ENCODE assay signal across 16 cellular contexts in the genomic region with DNA sequence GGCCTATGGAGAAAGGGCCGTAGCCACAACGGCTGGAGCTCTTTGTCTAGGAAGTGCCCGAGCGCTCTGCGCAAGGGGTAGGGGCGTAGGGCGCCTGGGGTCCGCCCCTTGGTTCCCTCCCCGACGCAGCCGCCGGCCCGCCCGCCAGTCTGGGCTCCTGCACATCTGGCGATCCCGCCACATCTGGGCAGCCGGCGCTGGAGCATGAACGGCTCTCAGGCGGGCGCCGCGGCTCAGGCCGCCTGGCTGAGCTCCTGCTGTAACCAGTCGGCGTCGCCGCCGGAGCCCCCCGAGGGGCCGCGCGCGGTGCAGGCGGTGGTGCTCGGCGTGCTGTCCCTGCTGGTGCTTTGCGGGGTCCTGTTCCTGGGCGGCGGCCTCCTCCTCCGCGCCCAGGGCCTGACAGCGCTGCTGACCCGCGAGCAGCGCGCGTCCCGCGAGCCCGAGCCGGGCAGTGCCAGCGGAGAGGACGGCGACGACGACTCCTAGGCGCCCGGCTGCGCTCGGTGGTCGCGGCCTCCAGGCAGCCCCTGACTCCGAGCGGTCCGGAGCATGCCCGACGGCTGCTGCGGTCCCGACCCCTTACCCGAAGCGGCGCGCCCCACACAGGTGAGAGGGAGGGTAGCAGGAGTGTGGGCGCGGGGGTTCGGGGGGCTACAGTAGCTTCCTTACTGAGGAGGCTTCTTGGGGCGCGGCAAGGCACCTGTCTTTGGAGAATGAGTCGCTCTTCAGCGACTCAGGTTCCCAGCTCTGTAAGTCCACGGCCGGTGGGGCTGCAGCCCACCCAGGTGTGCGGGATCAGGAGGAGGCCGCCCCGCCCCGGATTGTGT. TPM values are rescaled to one million over a fixed set of nuclear protein-coding genes. Genes with fewer than 3 reads are reported as not detected.
DNase-seq lines count a peak whose midpoint lies in the region; ATAC-seq, FAIRE-seq and TF ChIP-seq lines count a peak whose summit lies in the region.
"Had no signal": no experiment of that assay in that cellular context is flagged by ENCODE, and none has a peak within 500 bp of the region (broad histone marks: within the 10 kb centered on the region; RNA-seq: fewer than 3 reads in every experiment).

A gene (plus strand): TSS at position 129 of the 827 bp plus-strand sequence. CDS start 76 bp downstream, at position 205.

- H3K23ac ChIP-seq in neuronal stem cell (ENCODE audit: low read depth, low read length, poor library complexity): no peak within 1 kb of the TSS

- H3K79me2 ChIP-seq in HepG2 (ENCODE audit: insufficient read depth, low read length): peaks cover 6% of the 10 kb centered on the region

- H2BK15ac ChIP-seq in neuronal stem cell (ENCODE audit: low read length): no peak within 1 kb of the TSS

- no peak for TF ChIP-seq RAD21 in HepG2 (CRISPR knock-in tag; IDR thresholded peaks at IDR 0.05)

- H3K9me3 ChIP-seq in HepG2 (ENCODE audit: low read length): no peaks in the 10 kb centered on the region
- H3K9me3 ChIP-seq in right lobe of liver: no peaks in the 10 kb centered on the region
- no peaks in the 10 kb centered on the region for H3K9me3 ChIP-seq in heart right ventricle
- H3K9me3 ChIP-seq in neuronal stem cell (replicated peaks in 1 of 2; ENCODE audit: control insufficient read depth in 2 of 2, insufficient read depth in 1 of 2, low read depth in 1 of 2, low read length in 2 of 2): no peaks in the 10 kb centered on the region
- H3K9me3 ChIP-seq in uterus: no peaks in the 10 kb centered on the region
- H3K9me3 ChIP-seq: ascending aorta, Caco-2 had no signal

- peak within 1 kb of the TSS; percentile 46 for H3K27ac ChIP-seq in HepG2 (ENCODE audit: extremely low read length, insufficient read depth, low read length)
- H3K27ac ChIP-seq in right lobe of liver: no peak within 1 kb of the TSS
- peak within 1 kb of the TSS in 6 of 10 donors; percentile 33 to 86 (median 74) for H3K27ac ChIP-seq in heart right ventricle
- no peak within 1 kb of the TSS for H3K27ac ChIP-seq in neuronal stem cell (replicated peaks; ENCODE audit: low read length)
- peak within 1 kb of the TSS; percentile 71 to 72 for H3K27ac ChIP-seq in uterus

- DNase-seq in HepG2 (ENCODE audit: low spot score) (no peak), right lobe of liver (no peak), heart right ventricle (peak in 1 of 2 donors; percentile 43), neuronal stem cell (ENCODE audit: low spot score) (no peak), uterus (no peak), middle frontal gyrus (ENCODE audit: extremely low spot score, low spot score) (no peak), HTR-8/SVneo (ENCODE audit: insufficient read length, low spot score) (no peak), KBM-7 (no peak)
- DNase-seq: activated CD4-positive, alpha-beta T cell treated with anti-CD3 and anti-CD28 coated beads for 4 hours; Caco-2; dorsolateral prefrontal cortex; NCI-H1436; NCI-H510A had no signal

- H2BK12ac ChIP-seq in neuronal stem cell (ENCODE audit: low read length): no peak within 1 kb of the TSS

- CTCF ChIA-PET in HepG2 (lab: Yijun Ruan, JAX; ENCODE audit: low intra/inter-chr PET ratio, low total read pairs): no interaction called here

- H2BK5ac ChIP-seq in neuronal stem cell (ENCODE audit: low read length): no peak within 1 kb of the TSS

- in situ Hi-C loops in HepG2 (cut with HindIII; ENCODE audit: extremely low pct_ligation_motif_present, low pct_unique_long_range_greater_than_20kb): loop anchor here (5.0 kb wide), 1 partner anchor 52 kb away; no protein-coding TSS in a partner anchor
- in situ Hi-C loops in KBM-7 (cut with MboI; ENCODE audit: low pct_unique_long_range_greater_than_20kb, low sequenced_read_pairs): loop anchor here (10.0 kb wide), 1 partner anchor 45 kb away; no protein-coding TSS in a partner anchor

- no peak for FAIRE-seq in HepG2 (lab: Jason Lieb, UNC)
- no peak for FAIRE-seq in HTR-8/SVneo (lab: Jason Lieb, UNC)

- no peak within 1 kb of the TSS for H2BK120ac ChIP-seq in neuronal stem cell (ENCODE audit: low read depth, low read length)

- H2AK5ac ChIP-seq in neuronal stem cell (ENCODE audit: low read depth, low read length): no peak within 1 kb of the TSS

- no peak for ATAC-seq in HepG2
- no peak for ATAC-seq in right lobe of liver
- ATAC-seq in heart right ventricle: peak in 1 of 8 donors; percentile 8

- H3K4me1 ChIP-seq in HepG2 (ENCODE audit: insufficient read depth, low read length): peaks cover 36% of the 10 kb centered on the region
- peaks cover 0 to 34% (median 12%) of the 10 kb centered on the region in 4 donors for H3K4me1 ChIP-seq in right lobe of liver
- peaks cover 14 to 43% (median 40%) of the 10 kb centered on the region in 9 donors for H3K4me1 ChIP-seq in heart right ventricle
- H3K4me1 ChIP-seq in neuronal stem cell (ENCODE audit: control insufficient read depth in 2 of 2, insufficient read depth in 1 of 2, low read depth in 1 of 2, low read length in 2 of 2): peaks cover 8 to 21% of the 10 kb centered on the region in 2 donors
- peaks cover 0 to 9% of the 10 kb centered on the region in 2 donors for H3K4me1 ChIP-seq in uterus
- H3K4me1 ChIP-seq: Caco-2 had no signal

- POLR2A ChIA-PET in HepG2 (lab: Yijun Ruan, JAX): no interaction called here

- H3K14ac ChIP-seq in neuronal stem cell (ENCODE audit: low read length): no peak within 1 kb of the TSS

- H3K79me1 ChIP-seq in neuronal stem cell (ENCODE audit: low read depth, low read length): peaks cover 3% of the 10 kb centered on the region

- H3K4me3 ChIP-seq in HepG2 (replicated peaks in 1 of 3; ENCODE audit: insufficient read depth in 1 of 3, low read depth in 2 of 3, low read length in 3 of 3): peak within 1 kb of the TSS in 1 of 3 experiments; percentile 71; a peak in 1 of 6 replicates
- no peak within 1 kb of the TSS for H3K4me3 ChIP-seq in right lobe of liver
- H3K4me3 ChIP-seq in heart right ventricle: peak within 1 kb of the TSS in 8 of 10 donors; percentile 1 to 46 (median 40)
- no peak within 1 kb of the TSS for H3K4me3 ChIP-seq in neuronal stem cell (ENCODE audit: low read length in 2 of 2)
- H3K4me3 ChIP-seq in uterus: peak within 1 kb of the TSS in 1 of 2 donors; percentile 5
- H3K4me3 ChIP-seq: ascending aorta, dorsolateral prefrontal cortex had no signal

- H3K27me3 ChIP-seq in HepG2 (ENCODE audit: control insufficient read depth in 1 of 2, insufficient read depth in 2 of 2, low read length in 2 of 2): peaks cover 0 to 3% of the 10 kb centered on the region in 2 experiments; a peak in 2 of 5 replicates
- no peaks in the 10 kb centered on the region for H3K27me3 ChIP-seq in right lobe of liver
- H3K27me3 ChIP-seq in heart right ventricle: no peaks in the 10 kb centered on the region
- H3K27me3 ChIP-seq in neuronal stem cell (ENCODE audit: control insufficient read depth in 3 of 3, insufficient read depth in 3 of 3, low read depth in 1 of 3, low read length in 3 of 3): peaks cover 0 to 4% (median 0%) of the 10 kb centered on the region in 3 experiments
- H3K27me3 ChIP-seq in uterus: no peaks in the 10 kb centered on the region
- H3K27me3 ChIP-seq: ascending aorta, dorsolateral prefrontal cortex had no signal

- no peak within 1 kb of the TSS for H3K4ac ChIP-seq in neuronal stem cell (ENCODE audit: low read length)

- TF ChIP-seq CTCF in HepG2 (CRISPR knock-in tag; IDR thresholded peaks at IDR 0.05) (no peak), right lobe of liver (IDR thresholded peaks at IDR 0.05) (no peak), heart right ventricle (IDR thresholded peaks at IDR 0.05) (no peak), uterus (IDR thresholded peaks at IDR 0.05) (no peak)

- peak within 1 kb of the TSS; percentile 81 for H3K4me2 ChIP-seq in HepG2 (ENCODE audit: low read depth, low read length)
- H3K4me2 ChIP-seq in neuronal stem cell (ENCODE audit: insufficient read depth, low read length, poor library complexity, severe bottlenecking): no peak within 1 kb of the TSS

- H4K20me1 ChIP-seq in HepG2 (ENCODE audit: insufficient read depth, low read length): no peaks in the 10 kb centered on the region

- H2AFZ ChIP-seq in HepG2 (ENCODE audit: low read length): no peak within 1 kb of the TSS
- H2AFZ ChIP-seq in neuronal stem cell (ENCODE audit: low read length): no peak within 1 kb of the TSS

- H3K36me3 ChIP-seq in HepG2 (replicated peaks in 1 of 2; ENCODE audit: control insufficient read depth in 1 of 2, insufficient read depth in 2 of 2, low read length in 2 of 2) (peaks cover 19 to 36% of the 10 kb centered on the region in 2 experiments; a peak in 4 of 5 replicates), right lobe of liver (peaks cover 0 to 23% (median 8%) of the 10 kb centered on the region in 4 donors), heart right ventricle (peaks cover 0 to 49% (median 14%) of the 10 kb centered on the region in 9 donors), neuronal stem cell (replicated peaks in 1 of 2; ENCODE audit: control insufficient read depth in 2 of 2, insufficient read depth in 2 of 2, low read length in 2 of 2) (peaks cover 24 to 45% of the 10 kb centered on the region in 2 donors), uterus (no peaks in the 10 kb centered on the region)

- H4K8ac ChIP-seq in neuronal stem cell (ENCODE audit: low read depth, low read length): no peak within 1 kb of the TSS

- WGBS in HepG2 (ENCODE audit: low lambda C conversion rate): 96% methylated on average over 39 of the region's 87 CpGs
- no CpG with 5 or more reads among the region's 87 CpGs for WGBS in right lobe of liver (ENCODE audit: insufficient coverage, low coverage, low lambda C conversion rate, missing lambda C conversion rate)
- WGBS in heart right ventricle, 2 donors: 53 to 67% methylated on average over 87 of the region's 87 CpGs
- WGBS in neuronal stem cell (ENCODE audit: extremely low coverage in 2 of 2, insufficient read length in 2 of 2, insufficient replicate concordance in 1 of 2), 2 donors: no CpG with 5 or more reads among the region's 87 CpGs

- TF ChIP-seq EP300 in HepG2 (IDR thresholded peaks at IDR 0.05; ENCODE audit: low read depth in 2 of 2, low read length in 2 of 2) (no peak), HepG2 (CRISPR knock-in tag; IDR thresholded peaks at IDR 0.05; ENCODE audit: borderline replicate concordance) (no peak)

- no peak for TF ChIP-seq POLR2A in HepG2 (IDR thresholded peaks at IDR 0.05; ENCODE audit: insufficient read depth in 1 of 2, low read depth in 2 of 2, low read length in 2 of 2)
- TF ChIP-seq POLR2A in right lobe of liver (IDR thresholded peaks at IDR 0.05): no peak
- TF ChIP-seq POLR2A in uterus (IDR thresholded peaks at IDR 0.05): no peak

- H3K18ac ChIP-seq in neuronal stem cell (ENCODE audit: low read length): no peak within 1 kb of the TSS

- no TSS peak for BruUV-seq in HepG2 (replicated peaks; lab: Mats Ljungman, UMichigan)

- intact Hi-C loops in HepG2 (cut with micrococcal nuclease; ENCODE audit: unreplicated experiment) (loop anchor here (5.0 kb wide), 1 partner anchor 38 kb away; no protein-coding TSS in a partner anchor), right lobe of liver (cut with DNase I) (loop anchor here (5.0 kb wide), 2 partner anchors 43 to 52 kb away; no protein-coding TSS in a partner anchor), heart right ventricle (cut with DNase I) (loop anchor here in 4 of 10 donors (5.0 to 10.0 kb wide), 4 partner anchors 43 to 655 kb away; a partner anchor contains a TSS), uterus (cut with DNase I; ENCODE audit: low total_unique reads) (no loop called here)

- H3K9ac ChIP-seq in HepG2 (ENCODE audit: insufficient read depth, low read depth, low read length) (peak within 1 kb of the TSS; percentile 54; the same call in 1 of the 2 replicates), neuronal stem cell (ENCODE audit: low read depth, low read length, poor library complexity) (peak within 1 kb of the TSS; percentile 46)

- H4K91ac ChIP-seq in neuronal stem cell (ENCODE audit: low read depth, low read length, poor library complexity): no peak within 1 kb of the TSS

RNA-seq across cellular contexts. Expression of the gene that starts here (rescaled TPM):
- total RNA-seq in HepG2 (2016; rRNA removed; fragmentation: Illumina TruSeq; extraction: Trizol) (not detected in 2 replicates), right lobe of liver (not detected), heart right ventricle (under 1 TPM in 3 of 10 donors, not detected in 7; 0.19 to 0.52 (median 0.26) TPM), uterus (not detected)
- total RNA-seq in HepG2 (2016; cell fraction: cytosol; rRNA removed; fragmentation: Illumina TruSeq; extraction: Trizol; ENCODE audit: low read depth): not detected in 2 replicates
- not detected in 2 replicates for total RNA-seq in HepG2 (2016; cell fraction: insoluble cytoplasmic fraction; rRNA removed; fragmentation: Illumina TruSeq; extraction: Trizol)
- total RNA-seq in HepG2 (2016; cell fraction: membrane; rRNA removed; fragmentation: Illumina TruSeq; extraction: Trizol): not detected in 2 replicates
- not detected in 2 replicates for total RNA-seq in HepG2 (2016; cell fraction: nucleus; rRNA removed; fragmentation: Illumina TruSeq; extraction: Trizol)
- polyA plus RNA-seq in HepG2 (2011; rRNA removed) (0.07 TPM in 1 of 2 replicates, not detected in the other), heart right ventricle (under 1 TPM in 1 of 2 donors, not detected in 1; 0.29 TPM)
- polyA plus RNA-seq in HepG2 (2011; cell fraction: cytosol; rRNA removed): not detected in 2 replicates
- polyA plus RNA-seq in HepG2 (2011; cell fraction: nucleus; rRNA removed): not detected in 2 replicates
- polyA plus RNA-seq in HepG2 (2012): not detected in 2 replicates
- not detected in 2 replicates for polyA plus RNA-seq in HepG2 (2016; cell fraction: cytosol; fragmentation: Illumina TruSeq; extraction: Trizol; ENCODE audit: low read depth)
- not detected in 2 replicates for polyA plus RNA-seq in HepG2 (2016; cell fraction: insoluble cytoplasmic fraction; fragmentation: Illumina TruSeq; extraction: Trizol; ENCODE audit: low read depth)
- not detected in 2 replicates for polyA plus RNA-seq in HepG2 (2016; cell fraction: membrane; fragmentation: Illumina TruSeq; extraction: Trizol; ENCODE audit: low read depth)
- polyA plus RNA-seq in HepG2 (2016; cell fraction: nucleus; fragmentation: Illumina TruSeq; extraction: Trizol; ENCODE audit: insufficient read depth, low read depth): not detected in 2 replicates
- not detected in 2 replicates for polyA minus RNA-seq in HepG2 (2011; rRNA and poly(A)+ RNA removed; ENCODE audit: low replicate concordance)
- polyA minus RNA-seq in HepG2 (2011; cell fraction: cytosol; rRNA and poly(A)+ RNA removed): not detected in 2 replicates
- 0.39 TPM in 1 of 2 replicates, not detected in the other for polyA minus RNA-seq in HepG2 (2011; cell fraction: nucleus; rRNA and poly(A)+ RNA removed)
- 0.38 TPM for polyA plus RNA-seq in neuronal stem cell (2013, experiment 1 of 2)
- polyA plus RNA-seq in neuronal stem cell (2013, experiment 2 of 2): 0.18 TPM
- total RNA-seq: Caco-2, myocyte, RPMI7951 had no signal

Comparison
In these comparisons a context has a peak if more than half of its experiments do, and no peak if none do; other contexts are left out.
1. H3K27ac ChIP-seq: peak in HepG2 (single experiment), heart right ventricle (6 of 10) and uterus (2 of 2); none in right lobe of liver (0 of 3) and neuronal stem cell (single experiment).
2. H3K4me3 ChIP-seq: peak in heart right ventricle (8 of 10); none in right lobe of liver (0 of 3) and neuronal stem cell (0 of 2).